ENCODE assay signal across 2 cellular contexts in genomic region chr4:99414401-99414800, GRCh38.
A peak's percentile ranks its signal among the peaks of the same experiment; 100 is the strongest.
TF ChIP-seq lines count a peak whose summit lies in the region.

No MANE protein-coding gene starts in this region.

TF ChIP-seq in liver, 16 proteins besides CTCF, POLR2A, EP300 and RAD21:
- TF ChIP-seq REST (IDR thresholded peaks at IDR 0.05) (no peak), SP1 (IDR thresholded peaks at IDR 0.05) (peak; percentile 78), TAF1 (conservative IDR thresholded peaks at IDR 0.05) (no peak), FOXA2 (IDR thresholded peaks at IDR 0.05) (peak; percentile 96), HNF4G (IDR thresholded peaks at IDR 0.05) (no peak), ZBTB33 (IDR thresholded peaks at IDR 0.05) (peak; percentile 72), FOXA1 (IDR thresholded peaks at IDR 0.05) (peak; percentile 92), ATF3 (IDR thresholded peaks at IDR 0.05) (peak; percentile 30), YY1 (IDR thresholded peaks at IDR 0.05) (peak; percentile 29), MAX (IDR thresholded peaks at IDR 0.05) (peak; percentile 16), GABPA (IDR thresholded peaks at IDR 0.05 in 1 of 2, conservative IDR thresholded peaks at IDR 0.05 in 1 of 2) (no peak), NR2F2 (IDR thresholded peaks at IDR 0.05) (no peak), RXRA (IDR thresholded peaks at IDR 0.05) (peak; percentile 85 to 92), EGR1 (IDR thresholded peaks at IDR 0.05; ENCODE audit: low read depth in 2 of 2) (no peak), JUND (IDR thresholded peaks at IDR 0.05) (peak; percentile 36 to 69), HNF4A (conservative IDR thresholded peaks at IDR 0.05) (peak; percentile 83 to 86)

TF ChIP-seq in HepG2, 621 proteins besides CTCF, POLR2A, EP300 and RAD21 (continued from another document):
- no peak for TF ChIP-seq MAFG (CRISPR knock-in tag; IDR thresholded peaks at IDR 0.05)
